Comparison of ENCODE assay signal across 8 cellular contexts in the genomic region with DNA sequence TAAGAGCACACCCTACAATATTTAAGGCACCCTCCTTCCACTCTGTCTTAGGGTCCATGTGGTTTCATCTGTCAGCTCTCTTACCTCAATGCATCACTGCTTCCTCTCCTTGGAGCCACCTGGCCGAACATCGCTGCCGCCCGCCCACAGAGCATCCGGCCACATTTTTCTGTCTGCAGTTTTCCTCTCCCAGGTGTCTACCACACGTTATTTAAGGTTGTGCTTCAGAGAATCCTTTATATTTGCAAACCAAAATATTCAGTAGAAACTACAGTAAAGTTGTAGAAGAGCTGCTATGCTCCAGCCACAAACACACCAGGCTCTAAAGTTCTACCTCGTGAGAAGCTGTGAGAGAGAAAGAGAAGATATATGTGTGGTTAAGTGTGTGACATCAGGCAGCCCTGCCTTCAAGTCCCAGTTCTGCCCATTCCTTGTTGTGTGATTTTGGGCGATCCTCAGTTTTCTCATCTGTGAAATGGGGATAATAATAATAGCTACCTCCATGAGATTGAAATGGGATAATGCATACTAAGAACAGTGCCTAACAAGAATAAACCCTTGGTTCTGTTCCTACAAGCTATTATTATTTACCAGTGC. TPM values are rescaled to one million over a fixed set of nuclear protein-coding genes. Genes with fewer than 3 reads are reported as not detected.
DNase-seq lines count a peak whose midpoint lies in the region; ATAC-seq, FAIRE-seq and TF ChIP-seq lines count a peak whose summit lies in the region.

No MANE protein-coding gene starts in this region.

- peaks cover 2% of the 10 kb centered on the region for H3K27me3 Mint-ChIP-seq in glutamatergic neuron (ENCODE audit: unreplicated experiment)

- peak; percentile 97 for FAIRE-seq in GM18507 (lab: Jason Lieb, UNC)

- H3K9me3 Mint-ChIP-seq in glutamatergic neuron (ENCODE audit: unreplicated experiment): no peaks in the 10 kb centered on the region

- H3K9me3 ChIP-seq in heart left ventricle: no peaks in the 10 kb centered on the region

- DNase-seq in GM18507 (ENCODE audit: extremely low spot score, insufficient read length, low read depth): peak; percentile 43
- peak; percentile 21 to 63 (median 47) for DNase-seq in activated CD4-positive, CD25-positive, alpha-beta regulatory T cell (lab: John Stamatoyannopoulos, UW)
- no peak for DNase-seq in NCI-H526 treated with DMSO at 0.1 percent for 48 hours (lab: John Stamatoyannopoulos, UW)
- no peak for DNase-seq in heart left ventricle
- DNase-seq in islet precursor cell: no peak
- DNase-seq in glutamatergic neuron: no peak

- intact Hi-C loops in heart left ventricle (cut with DNase I): loop anchor here in 1 of 10 donors (10.0 kb wide), 1 partner anchor 99 kb away; no protein-coding TSS in a partner anchor

- ATAC-seq in HG02885 (IDR thresholded peaks at IDR 0.05; ENCODE audit: poor library complexity, unreplicated experiment): peak; percentile 69
- ATAC-seq in esophagus mucosa: peak; percentile 49
- no peak for ATAC-seq in heart left ventricle

- H3K27ac ChIP-seq in heart left ventricle: peak overlapping the region in 2 of 12 donors; percentile 11 to 79

- H3K4me1 Mint-ChIP-seq in glutamatergic neuron (ENCODE audit: low read depth, unreplicated experiment): no peaks in the 10 kb centered on the region

- no peaks in the 10 kb centered on the region for H3K36me3 Mint-ChIP-seq in glutamatergic neuron (ENCODE audit: unreplicated experiment)

- H3K27ac Mint-ChIP-seq in glutamatergic neuron (ENCODE audit: unreplicated experiment): no peak overlapping the region

- peak overlapping the region in 1 of 12 donors; percentile 27 for H3K4me3 ChIP-seq in heart left ventricle

- TF ChIP-seq CTCF in heart left ventricle (IDR thresholded peaks at IDR 0.05) (no peak), glutamatergic neuron (IDR thresholded peaks at IDR 0.05; ENCODE audit: partially characterized antibody, unreplicated experiment) (no peak)

- H3K36me3 ChIP-seq in heart left ventricle: no peaks in the 10 kb centered on the region

- peaks cover 0 to 16% (median 1%) of the 10 kb centered on the region in 12 donors for H3K4me1 ChIP-seq in heart left ventricle

- 80 to 89% (median 86%) methylated on average over 8 of the region's 8 CpGs for WGBS in heart left ventricle, 4 donors

- no peaks in the 10 kb centered on the region for H3K27me3 ChIP-seq in heart left ventricle

- TF ChIP-seq POLR2A in heart left ventricle (IDR thresholded peaks at IDR 0.05): no peak

- no peak overlapping the region for H3K4me3 Mint-ChIP-seq in glutamatergic neuron (ENCODE audit: unreplicated experiment)

RNA-seq across cellular contexts. Expression of a gene that starts 4.9 kb away (rescaled TPM):
- total RNA-seq in esophagus mucosa (11.0 TPM), heart left ventricle (10 to 100 TPM in 2 of 9 donors, 1 to 10 TPM in 7; 3.3 to 24.4 (median 5.3) TPM), glutamatergic neuron (ENCODE audit: unreplicated experiment) (2.5 TPM)
- 1 to 10 TPM; 1.4 to 2.6 TPM for polyA plus RNA-seq in heart left ventricle

Comparison
In these comparisons a context has a peak if more than half of its experiments do, and no peak if none do; other contexts are left out.
1. DNase-seq: peak in GM18507 (single experiment) and activated CD4-positive, CD25-positive, alpha-beta regulatory T cell (4 of 4); none in NCI-H526 treated with DMSO at 0.1 percent for 48 hours (single experiment), heart left ventricle (0 of 5), islet precursor cell (single experiment) and glutamatergic neuron (single experiment).
2. ATAC-seq: peak in HG02885 (single experiment) and esophagus mucosa (single experiment); none in heart left ventricle (0 of 4).